13 cellular contexts compared by ENCODE assay signal in the genomic region with DNA sequence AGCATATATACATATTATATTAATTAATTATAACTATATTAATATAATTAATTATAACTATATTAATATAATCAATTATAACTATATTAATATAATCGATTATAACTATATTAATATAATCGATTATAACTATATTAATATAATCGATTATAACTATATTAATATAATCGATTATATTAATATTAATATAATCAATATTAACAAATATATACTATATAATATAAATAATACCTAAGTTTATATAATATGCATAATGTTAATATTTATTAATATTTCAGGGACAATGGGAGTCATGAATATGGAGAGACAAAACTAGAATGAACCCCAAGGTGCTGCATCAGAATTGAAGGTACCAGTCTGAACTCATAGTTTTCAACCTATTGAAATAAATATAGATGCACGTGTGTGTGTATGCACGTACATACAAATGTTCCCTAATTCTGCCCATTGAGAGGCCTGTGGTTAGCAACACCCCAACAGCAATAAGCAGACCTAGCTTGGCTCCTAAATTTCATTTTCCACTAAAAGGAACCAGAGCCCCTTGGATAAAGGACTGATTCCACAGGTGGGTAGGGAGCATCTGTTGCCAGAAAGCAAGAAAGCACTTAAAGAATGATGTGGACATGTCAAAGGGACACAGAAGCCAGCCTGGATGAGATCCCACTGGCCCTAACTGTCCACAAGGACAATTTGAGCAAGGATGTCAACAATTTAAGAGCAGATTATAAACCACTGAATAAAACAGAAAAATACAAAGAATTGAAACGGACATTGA. TPM values are rescaled to one million over a fixed set of nuclear protein-coding genes. Genes with fewer than 3 reads are reported as not detected.
DNase-seq lines count a peak whose midpoint lies in the region; ATAC-seq and TF ChIP-seq lines count a peak whose summit lies in the region.
"Had no signal": no experiment of that assay in that cellular context is flagged by ENCODE, and none has a peak within 500 bp of the region (broad histone marks: within the 10 kb centered on the region; RNA-seq: fewer than 3 reads in every experiment).

No MANE protein-coding gene starts in this region.

- 71 to 84% methylated on average over 7 of the region's 7 CpGs for WGBS in sigmoid colon, 2 donors

- POLR2A ChIA-PET in CD8-positive, alpha-beta memory T cell (lab: Charles Lee): no interaction called here
- POLR2A ChIA-PET in Panc1 (lab: Charles Lee): no interaction called here
- POLR2A ChIA-PET in Caco-2 (lab: Charles Lee): no interaction called here

- peaks cover 0 to 2% of the 10 kb centered on the region in 2 donors for H3K27me3 Mint-ChIP-seq in CD8-positive, alpha-beta memory T cell
- no peaks in the 10 kb centered on the region for H3K27me3 Mint-ChIP-seq in endothelial cell (ENCODE audit: unreplicated experiment)
- no peaks in the 10 kb centered on the region for H3K27me3 Mint-ChIP-seq in Caco-2 (ENCODE audit: insufficient read depth, unreplicated experiment)

- peaks cover 5% of the 10 kb centered on the region for H3K36me3 ChIP-seq in CD8-positive, alpha-beta memory T cell (ENCODE audit: insufficient read depth, low read length)
- H3K36me3 ChIP-seq in Panc1 (ENCODE audit: control insufficient read depth, insufficient read depth, low read length): peaks cover 2% of the 10 kb centered on the region; the same call in 1 of the 2 replicates
- peaks cover 0 to 9% (median 5%) of the 10 kb centered on the region in 4 donors for H3K36me3 ChIP-seq in sigmoid colon
- H3K36me3 ChIP-seq in Caco-2 (ENCODE audit: control insufficient read depth, insufficient read depth, low read length): peaks cover 2% of the 10 kb centered on the region
- H3K36me3 ChIP-seq: prostate gland had no signal

- no TSS peak for BruUV-seq in Panc1 (replicated peaks; lab: Mats Ljungman, UMichigan)
- BruUV-seq in Caco-2 (replicated peaks; lab: Mats Ljungman, UMichigan): no TSS peak

- peaks cover 48 to 72% (median 62%) of the 10 kb centered on the region in 3 donors for H3K4me1 Mint-ChIP-seq in CD8-positive, alpha-beta memory T cell
- H3K4me1 Mint-ChIP-seq in endothelial cell (ENCODE audit: unreplicated experiment) (peaks cover 57% of the 10 kb centered on the region), Caco-2 (ENCODE audit: low read depth, unreplicated experiment) (peaks cover 33% of the 10 kb centered on the region)

- TF ChIP-seq CTCF in Panc1 (IDR thresholded peaks at IDR 0.05) (no peak), endothelial cell (IDR thresholded peaks at IDR 0.05; ENCODE audit: unreplicated experiment) (no peak), sigmoid colon (IDR thresholded peaks at IDR 0.05) (no peak), Caco-2 (IDR thresholded peaks at IDR 0.05; ENCODE audit: insufficient read depth in 1 of 2, low read depth in 1 of 2, low read length in 1 of 2, severe bottlenecking in 1 of 2, unreplicated experiment in 1 of 2) (no peak)

- no peak overlapping the region for H3K4me3 Mint-ChIP-seq in CD8-positive, alpha-beta memory T cell
- H3K4me3 Mint-ChIP-seq in endothelial cell (ENCODE audit: unreplicated experiment): peak overlapping the region; percentile 34
- no peak overlapping the region for H3K4me3 Mint-ChIP-seq in Caco-2 (ENCODE audit: unreplicated experiment)

- no peak for TF ChIP-seq EP300 in sigmoid colon (IDR thresholded peaks at IDR 0.05)

- H3K9me3 Mint-ChIP-seq in CD8-positive, alpha-beta memory T cell: no peaks in the 10 kb centered on the region
- H3K9me3 Mint-ChIP-seq in endothelial cell (ENCODE audit: unreplicated experiment): no peaks in the 10 kb centered on the region
- H3K9me3 Mint-ChIP-seq in Caco-2 (ENCODE audit: unreplicated experiment): no peaks in the 10 kb centered on the region

- no peaks in the 10 kb centered on the region for H3K27me3 ChIP-seq in CD8-positive, alpha-beta memory T cell (ENCODE audit: insufficient read depth, low read length, poor library complexity, severe bottlenecking)
- H3K27me3 ChIP-seq in Panc1 (ENCODE audit: control insufficient read depth, insufficient read depth, low read length): no peaks in the 10 kb centered on the region
- no peaks in the 10 kb centered on the region for H3K27me3 ChIP-seq in sigmoid colon
- H3K27me3 ChIP-seq in Caco-2 (replicated peaks; ENCODE audit: control insufficient read depth, insufficient read depth, low read length): no peaks in the 10 kb centered on the region
- H3K27me3 ChIP-seq: body of pancreas had no signal

- no peak overlapping the region for H3K27ac ChIP-seq in CD8-positive, alpha-beta memory T cell (ENCODE audit: low read depth, low read length)
- peak overlapping the region; percentile 100 for H3K27ac ChIP-seq in Panc1 (ENCODE audit: low read length)
- H3K27ac ChIP-seq in sigmoid colon: peak overlapping the region; percentile 67 to 94 (median 90)
- H3K27ac ChIP-seq in substantia nigra (ENCODE audit: low read depth, low read length, poor library complexity, severe bottlenecking): no peak overlapping the region
- H3K27ac ChIP-seq: body of pancreas had no signal

- intact Hi-C loops in Panc1 (cut with micrococcal nuclease; ENCODE audit: unreplicated experiment) (no loop called here), sigmoid colon (cut with DNase I) (no loop called here), Caco-2 (cut with micrococcal nuclease; ENCODE audit: unreplicated experiment) (no loop called here)

- no peak for DNase-seq in CD8-positive, alpha-beta memory T cell
- no peak for DNase-seq in Panc1 (ENCODE audit: low read depth, low spot score)
- DNase-seq in endothelial cell (ENCODE audit: low spot score): no peak
- no peak for DNase-seq in sigmoid colon
- no peak for DNase-seq in stimulated activated naive CD8-positive, alpha-beta T cell treated with anti-CD3 and anti-CD28 coated beads, Interleukin-15, Interleukin-2, amounts not matched to agents 100 U/mL and 50 U/mL, for 24 hours
- no peak for DNase-seq in stimulated activated CD4-positive, alpha-beta T cell treated with anti-CD3 and anti-CD28 coated beads, Interleukin-2, amount 100 ng/mL, for 24 hours
- DNase-seq in Caco-2: no peak
- DNase-seq in substantia nigra (lab: John Stamatoyannopoulos, UW): no peak
- DNase-seq: activated T-cell treated with anti-CD3 and anti-CD28 coated beads for 4 hours, body of pancreas, midbrain had no signal

- H3K9me3 ChIP-seq in CD8-positive, alpha-beta memory T cell (ENCODE audit: low read length): no peaks in the 10 kb centered on the region
- no peaks in the 10 kb centered on the region for H3K9me3 ChIP-seq in Panc1 (ENCODE audit: control insufficient read depth, insufficient read depth, low read depth, low read length)
- no peaks in the 10 kb centered on the region for H3K9me3 ChIP-seq in sigmoid colon
- H3K9me3 ChIP-seq in Caco-2: no peaks in the 10 kb centered on the region
- H3K9me3 ChIP-seq: body of pancreas, prostate gland had no signal

- CTCF ChIA-PET in CD8-positive, alpha-beta memory T cell (lab: Charles Lee): no interaction called here
- CTCF ChIA-PET in Panc1 (lab: Charles Lee): no interaction called here
- CTCF ChIA-PET in Caco-2 (lab: Charles Lee): no interaction called here

- no peak for TF ChIP-seq POLR2A in sigmoid colon (IDR thresholded peaks at IDR 0.05)

- in situ Hi-C loops in Panc1 (cut with HindIII; ENCODE audit: low pct_unique_long_range_greater_than_20kb, low sequenced_read_pairs): no loop called here

- peaks cover 3 to 31% (median 10%) of the 10 kb centered on the region in 3 donors for H3K36me3 Mint-ChIP-seq in CD8-positive, alpha-beta memory T cell
- H3K36me3 Mint-ChIP-seq in endothelial cell (ENCODE audit: low read depth, unreplicated experiment) (peaks cover 49% of the 10 kb centered on the region), Caco-2 (ENCODE audit: insufficient read depth, unreplicated experiment) (peaks cover 40% of the 10 kb centered on the region)

- no peak overlapping the region for H3K4me3 ChIP-seq in CD8-positive, alpha-beta memory T cell (ENCODE audit: low read length)
- H3K4me3 ChIP-seq in Panc1 (ENCODE audit: low read depth in 2 of 2, low read length in 2 of 2): no peak overlapping the region
- H3K4me3 ChIP-seq in sigmoid colon: no peak overlapping the region
- no peak overlapping the region for H3K4me3 ChIP-seq in Caco-2 (ENCODE audit: low read depth, low read length)
- H3K4me3 ChIP-seq: body of pancreas, prostate gland had no signal

- H3K27ac Mint-ChIP-seq in CD8-positive, alpha-beta memory T cell: peak overlapping the region in 6 of 8 donors; percentile 37 to 98 (median 74)
- H3K27ac Mint-ChIP-seq in endothelial cell (ENCODE audit: unreplicated experiment) (peak overlapping the region; percentile 10), Caco-2 (ENCODE audit: unreplicated experiment) (no peak overlapping the region)

- peaks cover 24% of the 10 kb centered on the region for H3K4me1 ChIP-seq in CD8-positive, alpha-beta memory T cell (ENCODE audit: insufficient read depth, low read length)
- peaks cover 82% of the 10 kb centered on the region for H3K4me1 ChIP-seq in Panc1 (ENCODE audit: control insufficient read depth, insufficient read depth, low read length)
- H3K4me1 ChIP-seq in sigmoid colon: peaks cover 0 to 80% (median 71%) of the 10 kb centered on the region in 4 donors
- peaks cover 23% of the 10 kb centered on the region for H3K4me1 ChIP-seq in Caco-2
- H3K4me1 ChIP-seq: prostate gland had no signal

- no peak for ATAC-seq in Panc1
- ATAC-seq in stimulated activated naive CD8-positive, alpha-beta T cell treated with anti-CD3 and anti-CD28 coated beads, Interleukin-15, Interleukin-2, amounts not matched to agents 100 U/mL and 50 U/mL, for 24 hours: no peak
- ATAC-seq: body of pancreas had no signal

RNA-seq across cellular contexts. Expression of a gene that starts 21.3 kb away (rescaled TPM):
- 10 to 100 TPM; 38.4 to 42.4 TPM for total RNA-seq in CD8-positive, alpha-beta memory T cell
- polyA plus RNA-seq in CD8-positive, alpha-beta memory T cell: 12.0 TPM
- total RNA-seq in Panc1 (2021; ENCODE audit: unreplicated experiment) (58.6 TPM), endothelial cell (ENCODE audit: unreplicated experiment) (67.5 TPM), sigmoid colon (10 to 100 TPM in 3 of 4 donors, 1 to 10 TPM in 1; 9.9 to 19.7 (median 12.6) TPM), Caco-2 (2022) (26.0 and 27.7 TPM in 2 replicates)
- 40.0 TPM for polyA plus RNA-seq in Panc1 (2012; ENCODE audit: insufficient read length)
- polyA plus RNA-seq in sigmoid colon: 10 to 100 TPM in 1 of 3 donors, 1 to 10 TPM in 2; 3.6 to 10.1 (median 5.1) TPM

RNA-seq across cellular contexts. Expression of a gene that starts 43.8 kb away (rescaled TPM):
- total RNA-seq in CD8-positive, alpha-beta memory T cell: not detected
- not detected for polyA plus RNA-seq in CD8-positive, alpha-beta memory T cell
- total RNA-seq in Panc1 (2021; ENCODE audit: unreplicated experiment): not detected
- polyA plus RNA-seq in Panc1 (2012; ENCODE audit: insufficient read length): not detected
- total RNA-seq in endothelial cell (ENCODE audit: unreplicated experiment): 0.41 TPM
- total RNA-seq in sigmoid colon: not detected
- 1 to 10 TPM; 1.0 to 9.0 (median 4.2) TPM for polyA plus RNA-seq in sigmoid colon
- total RNA-seq in Caco-2 (2022): not detected in 2 replicates
- total RNA-seq: body of pancreas, prostate gland, subcutaneous adipose tissue had no signal

Comparison
In these comparisons a context has a peak if more than half of its experiments do, and no peak if none do; other contexts are left out.
1. H3K27ac ChIP-seq: peak in Panc1 (single experiment) and sigmoid colon (4 of 4); none in CD8-positive, alpha-beta memory T cell (single experiment) and substantia nigra (single experiment).